Comparison of ENCODE assay signal across 1 cellular context in genomic region chr18:63446266-63446665, GRCh38.
TF ChIP-seq lines count a peak whose summit lies in the region.

No MANE protein-coding gene starts in this region.

TF ChIP-seq in SK-N-SH treated with all-trans-retinoic acid at 6 μM for 48 hours, 23 proteins besides CTCF, POLR2A, EP300 and RAD21 (continued from another document):
- TF ChIP-seq CSRNP3 (CRISPR knock-in tag; IDR thresholded peaks at IDR 0.05), result no peak
- no peak for TF ChIP-seq SNAI2 (CRISPR knock-in tag; IDR thresholded peaks at IDR 0.05)
- TF ChIP-seq ZFP30 (CRISPR knock-in tag; IDR thresholded peaks at IDR 0.05), result no peak
- TF ChIP-seq ARNTL (CRISPR knock-in tag; IDR thresholded peaks at IDR 0.05; ENCODE audit: borderline replicate concordance, low read depth), result no peak
